ENCODE assay signal across 8 cellular contexts in genomic region chr19:11963566-11964355, GRCh38. TPM values are rescaled to one million over a fixed set of nuclear protein-coding genes. Genes with fewer than 3 reads are reported as not detected.
DNase-seq lines count a peak whose midpoint lies in the region; ATAC-seq, FAIRE-seq and TF ChIP-seq lines count a peak whose summit lies in the region.

No MANE protein-coding gene starts in this region.

- peak; percentile 63 for FAIRE-seq in GM12892 (lab: Jason Lieb, UNC)

- peak overlapping the region; percentile 94 for H3K27ac Mint-ChIP-seq in central memory CD8-positive, alpha-beta T cell (ENCODE audit: low read depth)

- DNase-seq in GM12892 (ENCODE audit: insufficient read length) (peak; percentile 49), NCI-H2029 treated with DMSO at 0.1 percent for 48 hours (lab: John Stamatoyannopoulos, UW) (peak; percentile 21), kidney epithelial cell (ENCODE audit: low read depth) (no peak)
- DNase-seq in activated CD4-positive, CD25-positive, alpha-beta regulatory T cell treated with anti-CD3 and anti-CD28 coated beads, Interleukin-2, amount 50 U/mL, for 16 hours (ENCODE audit: low read depth, low spot score), result peak; percentile 47
- DNase-seq in central memory CD8-positive, alpha-beta T cell (ENCODE audit: low spot score in 2 of 2), result peak; percentile 52 to 53
- DNase-seq in stimulated activated CD4-positive, alpha-beta T cell treated with anti-CD3 and anti-CD28 coated beads, Interleukin-15, amount 100 ng/mL, for 24 hours, result peak; percentile 81

- peaks cover 3% of the 10 kb centered on the region for H3K27me3 ChIP-seq in kidney epithelial cell (ENCODE audit: control insufficient read depth, insufficient read depth, low read length)

- TF ChIP-seq CTCF in kidney epithelial cell (IDR thresholded peaks at IDR 0.05; ENCODE audit: insufficient read depth, low read length, poor library complexity, severe bottlenecking), result peak; percentile 27

- no peaks in the 10 kb centered on the region for H3K36me3 ChIP-seq in kidney epithelial cell (ENCODE audit: control insufficient read depth, insufficient read depth, low read length)

- peak overlapping the region; percentile 87 for H3K4me3 Mint-ChIP-seq in central memory CD8-positive, alpha-beta T cell

- no peaks in the 10 kb centered on the region for H3K27me3 Mint-ChIP-seq in central memory CD8-positive, alpha-beta T cell

- H3K9me3 Mint-ChIP-seq in central memory CD8-positive, alpha-beta T cell, result peaks cover 6% of the 10 kb centered on the region

- ATAC-seq in central memory CD8-positive, alpha-beta T cell (replicated peaks; ENCODE audit: extremely low read depth, poor library complexity, severe bottlenecking), result peak; percentile 31
- ATAC-seq in GM18505 (IDR thresholded peaks at IDR 0.05; ENCODE audit: unreplicated experiment), result no peak
- ATAC-seq in HG02763 (IDR thresholded peaks at IDR 0.05; ENCODE audit: unreplicated experiment), result no peak

- peaks cover 23% of the 10 kb centered on the region for H3K4me1 Mint-ChIP-seq in central memory CD8-positive, alpha-beta T cell

- no peak for TF ChIP-seq POLR2A in GM12892 (IDR thresholded peaks at IDR 0.05; ENCODE audit: low read depth, low read length)
- TF ChIP-seq POLR2A in GM18505 (IDR thresholded peaks at IDR 0.05; ENCODE audit: borderline replicate concordance, extremely low read depth, insufficient read depth, insufficient read length), result no peak

- no peak overlapping the region for H3K4me3 ChIP-seq in kidney epithelial cell (ENCODE audit: low read depth, low read length)

- H3K36me3 Mint-ChIP-seq in central memory CD8-positive, alpha-beta T cell (ENCODE audit: insufficient read depth), result peaks cover 7% of the 10 kb centered on the region

RNA-seq across cellular contexts. Expression of gene ZNF763, which starts 1.1 kb away (rescaled TPM):
- polyA plus RNA-seq in GM12892 (2012; ENCODE audit: missing spikeins), result 1.3 TPM
- 0.54 and 1.3 TPM in 2 replicates for total RNA-seq in kidney epithelial cell

RNA-seq across cellular contexts. Expression of gene ZNF700, which starts 38.9 kb away (rescaled TPM):
- polyA plus RNA-seq in GM12892 (2012; ENCODE audit: missing spikeins), result 14.2 TPM
- 4.4 and 4.5 TPM in 2 replicates for total RNA-seq in kidney epithelial cell
